10 cellular contexts compared by ENCODE assay signal in genomic region chr16:8859913-8860881, GRCh38. TPM values are rescaled to one million over a fixed set of nuclear protein-coding genes. Genes with fewer than 3 reads are reported as not detected.
DNase-seq lines count a peak whose midpoint lies in the region; ATAC-seq and TF ChIP-seq lines count a peak whose summit lies in the region.
"Had no signal": no experiment of that assay in that cellular context is flagged by ENCODE, and none has a peak within 500 bp of the region (broad histone marks: within the 10 kb centered on the region; RNA-seq: fewer than 3 reads in every experiment).

No MANE protein-coding gene starts in this region.

- no peaks in the 10 kb centered on the region for H3K27me3 ChIP-seq in testis

- no peaks in the 10 kb centered on the region for H3K27me3 Mint-ChIP-seq in activated CD4-positive, alpha-beta T cell treated with anti-CD3 and anti-CD28 coated beads for 36 hours

- whole genome bisulfite sequencing in testis, 2 donors: 58 to 64% methylated on average over 22 to 25 of the region's 25 CpGs

- intact Hi-C loops in testis (cut with DNase I; ENCODE audit: low total_unique reads): no loop called here
- intact Hi-C loops in activated CD4-positive, alpha-beta T cell treated with anti-CD3 and anti-CD28 coated beads for 36 hours (cut with DNase I, micrococcal nuclease): no loop called here

- H3K4me1 ChIP-seq in testis: peaks cover 47% of the 10 kb centered on the region

- H3K27ac ChIP-seq in coronary artery: peak overlapping the region; percentile 1 to 68
- H3K27ac ChIP-seq in testis: no peak overlapping the region

- ATAC-seq in left lobe of liver (peak; percentile 18), GM21825 (IDR thresholded peaks at IDR 0.05; ENCODE audit: unreplicated experiment) (no peak)
- ATAC-seq in activated CD4-positive, alpha-beta T cell treated with anti-CD3 and anti-CD28 coated beads for 36 hours: no peak
- ATAC-seq: activated naive CD4-positive, alpha-beta T cell treated with anti-CD3 and anti-CD28 coated beads, Interleukin-2, amount 50 U/mL, for 72 hours had no signal

- H3K4me1 Mint-ChIP-seq in activated CD4-positive, alpha-beta T cell treated with anti-CD3 and anti-CD28 coated beads for 36 hours: peaks cover 14% of the 10 kb centered on the region

- no peak overlapping the region for H3K4me3 Mint-ChIP-seq in activated CD4-positive, alpha-beta T cell treated with anti-CD3 and anti-CD28 coated beads for 36 hours

- H3K36me3 ChIP-seq in testis (ENCODE audit: low read depth, missing control alignments): no peaks in the 10 kb centered on the region

- CTCF ChIA-PET in activated CD4-positive, alpha-beta T cell treated with anti-CD3 and anti-CD28 coated beads for 36 hours (lab: Charles Lee): interaction anchor here (0.6 to 1.0 kb wide), 2 partner anchors 21 to 157 kb away, joined by 3 to 4 read pairs; no protein-coding TSS in a partner anchor

- H3K9me3 ChIP-seq in testis: no peaks in the 10 kb centered on the region

- H3K4me3 ChIP-seq in coronary artery: peak overlapping the region; percentile 29
- no peak overlapping the region for H3K4me3 ChIP-seq in testis

- H3K27ac Mint-ChIP-seq in activated CD4-positive, alpha-beta T cell treated with anti-CD3 and anti-CD28 coated beads for 36 hours: no peak overlapping the region

- TF ChIP-seq CTCF in coronary artery (IDR thresholded peaks at IDR 0.05): no peak
- no peak for TF ChIP-seq CTCF in testis (IDR thresholded peaks at IDR 0.05)

- peak; percentile 50 for DNase-seq in LHCN-M2 (ENCODE audit: low read depth)
- DNase-seq in coronary artery (ENCODE audit: low spot score): peak; percentile 84
- peak; percentile 82 for DNase-seq in left lobe of liver (ENCODE audit: low spot score)
- peak; percentile 70 for DNase-seq in testis
- no peak for DNase-seq in KG1 (lab: John Stamatoyannopoulos, UW)
- no peak for DNase-seq in activated CD4-positive, alpha-beta T cell treated with anti-CD3 and anti-CD28 coated beads for 36 hours
- DNase-seq in activated gamma-delta T cell (lab: John Stamatoyannopoulos, UW): no peak

- H3K9me3 Mint-ChIP-seq in activated CD4-positive, alpha-beta T cell treated with anti-CD3 and anti-CD28 coated beads for 36 hours (ENCODE audit: low read depth): no peaks in the 10 kb centered on the region
- H3K9me3 Mint-ChIP-seq: activated naive CD4-positive, alpha-beta T cell treated with anti-CD3 and anti-CD28 coated beads, Interleukin-2, amount 50 U/mL, for 72 hours had no signal

- no peak for TF ChIP-seq POLR2A in testis (IDR thresholded peaks at IDR 0.05)

- H3K36me3 Mint-ChIP-seq in activated CD4-positive, alpha-beta T cell treated with anti-CD3 and anti-CD28 coated beads for 36 hours (ENCODE audit: low read depth): peaks cover 28% of the 10 kb centered on the region

- POLR2A ChIA-PET in activated CD4-positive, alpha-beta T cell treated with anti-CD3 and anti-CD28 coated beads for 36 hours (lab: Charles Lee): interaction anchor here (1.4 kb wide), 1 partner anchor 9 kb away, joined by 3 read pairs; the partner anchor contains the start of gene CARHSP1

RNA-seq across cellular contexts. Expression of gene CARHSP1, which starts 8.6 kb away (rescaled TPM):
- 220 and 222 TPM in 2 replicates for total RNA-seq in LHCN-M2 (2014; rRNA removed)
- 202 TPM for polyA plus RNA-seq in LHCN-M2 (2012)
- total RNA-seq in left lobe of liver: 62.5 TPM
- 100 to 1,000 TPM; 241 to 437 TPM for total RNA-seq in testis
- 457 TPM for polyA plus RNA-seq in testis (ENCODE audit: insufficient read depth, low read depth, low replicate concordance)
- total RNA-seq in activated CD4-positive, alpha-beta T cell treated with anti-CD3 and anti-CD28 coated beads for 36 hours: 10 to 100 TPM; 49.4 to 64.5 TPM

RNA-seq across cellular contexts. Expression of gene LITAFD, which starts 22.0 kb away (rescaled TPM):
- total RNA-seq in LHCN-M2 (2014; rRNA removed): not detected in 2 replicates
- polyA plus RNA-seq in LHCN-M2 (2012): not detected
- not detected for total RNA-seq in left lobe of liver
- 1 to 10 TPM; 2.2 to 3.8 TPM for total RNA-seq in testis
- polyA plus RNA-seq in testis (ENCODE audit: insufficient read depth, low read depth, low replicate concordance): 10.5 TPM
- total RNA-seq in activated CD4-positive, alpha-beta T cell treated with anti-CD3 and anti-CD28 coated beads for 36 hours: not detected
- total RNA-seq: activated naive CD4-positive, alpha-beta T cell treated with anti-CD3 and anti-CD28 coated beads, Interleukin-2, amount 50 U/mL, for 72 hours; G401 had no signal

Comparison
In these comparisons a context has a peak if more than half of its experiments do, and no peak if none do; other contexts are left out.
1. DNase-seq: peak in LHCN-M2 (single experiment), coronary artery (single experiment), left lobe of liver (single experiment) and testis (single experiment); none in KG1 (single experiment), activated CD4-positive, alpha-beta T cell treated with anti-CD3 and anti-CD28 coated beads for 36 hours (single experiment) and activated gamma-delta T cell (single experiment).
2. H3K27ac ChIP-seq: peak in coronary artery (2 of 2); none in testis (0 of 2).